ENCODE assay signal across 13 cellular contexts in the genomic region with DNA sequence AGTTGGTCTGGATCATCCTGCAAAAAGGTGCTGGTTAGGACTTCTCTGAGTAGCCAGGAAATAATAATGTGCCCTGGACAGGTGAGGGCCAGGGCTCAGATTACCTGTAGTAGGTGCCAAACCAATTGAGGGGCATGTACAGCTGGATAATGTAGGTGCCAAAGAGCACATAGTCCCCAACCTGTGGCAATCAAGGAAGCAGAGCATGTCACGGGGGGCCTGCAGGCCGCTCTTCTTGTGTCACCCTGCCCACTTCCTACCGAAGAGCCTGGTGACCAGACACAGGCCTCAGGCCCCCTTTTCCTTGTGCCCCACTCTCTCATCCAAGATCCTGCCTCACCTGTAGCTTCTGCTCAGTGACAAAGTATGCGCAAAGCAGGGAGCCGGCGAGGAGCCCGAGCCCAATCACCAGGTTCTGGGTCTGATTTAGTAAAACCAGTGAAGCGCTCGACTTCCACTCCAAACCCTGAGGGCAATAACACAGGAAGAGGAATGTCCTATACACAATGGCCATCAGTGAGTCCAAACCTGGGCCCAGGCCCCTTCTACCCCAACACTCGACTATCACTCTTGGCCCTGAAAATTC. TPM values are rescaled to one million over a fixed set of nuclear protein-coding genes. Genes with fewer than 3 reads are reported as not detected.
DNase-seq lines count a peak whose midpoint lies in the region; ATAC-seq and TF ChIP-seq lines count a peak whose summit lies in the region.
"Had no signal": no experiment of that assay in that cellular context is flagged by ENCODE, and none has a peak within 500 bp of the region (broad histone marks: within the 10 kb centered on the region; RNA-seq: fewer than 3 reads in every experiment).

No MANE protein-coding gene starts in this region.

- no peak overlapping the region for H3K23ac ChIP-seq in IMR-90 (ENCODE audit: low read depth, low read length)

- H3K9me1 ChIP-seq in IMR-90 (ENCODE audit: insufficient read depth, low read length) = peaks cover 6% of the 10 kb centered on the region

- no peak overlapping the region for H3K4me3 Mint-ChIP-seq in activated CD4-positive, alpha-beta T cell treated with anti-CD3 and anti-CD28 coated beads, Interleukin-2, amount 10 ng/mL, durations not matched to agents 7 days and 5 days
- peak overlapping the region in 1 of 4 donors; percentile 20 for H3K4me3 Mint-ChIP-seq in IgD-negative memory B cell
- peak overlapping the region; percentile 15 for H3K4me3 Mint-ChIP-seq in neural crest cell
- H3K4me3 Mint-ChIP-seq: CD4-positive, alpha-beta T cell had no signal

- H3K18ac ChIP-seq in IMR-90 (ENCODE audit: low read depth, low read length) = no peak overlapping the region

- no peaks in the 10 kb centered on the region for H3K9me3 ChIP-seq in IMR-90 (ENCODE audit: control insufficient read depth, insufficient read depth, low read length)
- H3K9me3 ChIP-seq in A673 (ENCODE audit: low read depth, low read length, poor library complexity, severe bottlenecking) = no peaks in the 10 kb centered on the region
- H3K9me3 ChIP-seq in SJCRH30 (replicated peaks) = no peaks in the 10 kb centered on the region
- H3K9me3 ChIP-seq: Caco-2, HAP-1 had no signal

- peaks cover 23% of the 10 kb centered on the region for H3K36me3 Mint-ChIP-seq in activated CD4-positive, alpha-beta T cell treated with anti-CD3 and anti-CD28 coated beads, Interleukin-2, amount 10 ng/mL, durations not matched to agents 7 days and 5 days (ENCODE audit: low read depth)
- H3K36me3 Mint-ChIP-seq in IgD-negative memory B cell = no peaks in the 10 kb centered on the region
- H3K36me3 Mint-ChIP-seq in neural crest cell (ENCODE audit: low read depth) = peaks cover 2% of the 10 kb centered on the region

- no peak overlapping the region for H2BK20ac ChIP-seq in IMR-90 (ENCODE audit: low read depth, low read length)

- no peak for ATAC-seq in IMR-90 (ENCODE audit: low read depth)

- intact Hi-C loops in IMR-90 (cut with micrococcal nuclease) = no loop called here
- intact Hi-C loops in A673 (cut with micrococcal nuclease; ENCODE audit: unreplicated experiment) = loop anchor here (1.0 kb wide), 1 partner anchor 81 kb away; no protein-coding TSS in a partner anchor

- H3K14ac ChIP-seq in IMR-90 (replicated peaks; ENCODE audit: low read depth, low read length) = no peak overlapping the region

- no peak overlapping the region for H2BK120ac ChIP-seq in IMR-90 (ENCODE audit: low read depth, low read length)

- no peak overlapping the region for H2BK5ac ChIP-seq in IMR-90 (ENCODE audit: low read depth, low read length, poor library complexity, severe bottlenecking)

- dilution Hi-C loops in IMR-90 (cut with HindIII; ENCODE audit: low sequenced_read_pairs, unreplicated experiment) = no loop called here

- peaks cover 8 to 26% of the 10 kb centered on the region in 2 experiments; a peak in 3 of 4 replicates for H3K79me1 ChIP-seq in IMR-90 (ENCODE audit: low read depth in 1 of 2, low read length in 2 of 2)

- no peak for DNase-seq in activated CD4-positive, alpha-beta T cell treated with anti-CD3 and anti-CD28 coated beads, Interleukin-2, amount 10 ng/mL, durations not matched to agents 7 days and 5 days
- no peak for DNase-seq in activated CD4-positive, alpha-beta T cell treated with anti-CD3 and anti-CD28 coated beads, Interleukin-2, amount 50 U/mL, for 48 hours
- DNase-seq in IMR-90 (no peak), neural crest cell (ENCODE audit: low read depth, low spot score) (no peak), A673 (ENCODE audit: low spot score) (no peak), SJCRH30 (no peak)
- DNase-seq: AML-193; CD4-positive, alpha-beta T cell; GM23248 had no signal

- peaks cover 11% of the 10 kb centered on the region for H4K20me1 ChIP-seq in IMR-90 (ENCODE audit: insufficient read depth, low read length)

- TF ChIP-seq CTCF in IMR-90 (conservative IDR thresholded peaks at IDR 0.05; ENCODE audit: low read depth, low read length) (no peak), neural crest cell (conservative IDR thresholded peaks at IDR 0.05) (no peak), A673 (conservative IDR thresholded peaks at IDR 0.05; ENCODE audit: low read depth, low read length) (no peak)

- H3K4me1 Mint-ChIP-seq in activated CD4-positive, alpha-beta T cell treated with anti-CD3 and anti-CD28 coated beads, Interleukin-2, amount 10 ng/mL, durations not matched to agents 7 days and 5 days = peaks cover 56% of the 10 kb centered on the region
- H3K4me1 Mint-ChIP-seq in IgD-negative memory B cell (peaks cover 7 to 20% (median 17%) of the 10 kb centered on the region in 3 donors), neural crest cell (peaks cover 14% of the 10 kb centered on the region)

- H3K27me3 ChIP-seq in IMR-90 (ENCODE audit: control insufficient read depth, insufficient read depth, low read length) (no peaks in the 10 kb centered on the region), A673 (replicated peaks; ENCODE audit: insufficient read depth, low read depth, low read length, poor library complexity) (no peaks in the 10 kb centered on the region), SJCRH30 (no peaks in the 10 kb centered on the region)

- no peak overlapping the region for H3K9ac ChIP-seq in IMR-90 (ENCODE audit: low read depth, low read length)
- H3K9ac ChIP-seq: GM23248 had no signal

- no peak overlapping the region for H2BK15ac ChIP-seq in IMR-90 (ENCODE audit: low read depth, low read length)

- H3K36me3 ChIP-seq in IMR-90 (ENCODE audit: control insufficient read depth, insufficient read depth, low read length) (peaks cover 57% of the 10 kb centered on the region), A673 (ENCODE audit: insufficient read depth, low read length, poor library complexity, severe bottlenecking) (peaks cover 69% of the 10 kb centered on the region), SJCRH30 (peaks cover 30% of the 10 kb centered on the region)

- H3K4me1 ChIP-seq in IMR-90 (ENCODE audit: control insufficient read depth, insufficient read depth, low read length) (no peaks in the 10 kb centered on the region), A673 (ENCODE audit: insufficient read depth, low read length, poor library complexity, severe bottlenecking) (peaks cover 19% of the 10 kb centered on the region), SJCRH30 (no peaks in the 10 kb centered on the region; the same call in 1 of the 2 replicates)

- H3K27ac ChIP-seq in IMR-90 (ENCODE audit: insufficient read depth, low read length) = no peak overlapping the region
- H3K27ac ChIP-seq in A673 (ENCODE audit: low read depth, low read length, poor library complexity, severe bottlenecking) = no peak overlapping the region
- H3K27ac ChIP-seq in SJCRH30 = no peak overlapping the region
- H3K27ac ChIP-seq: C4-2B, GM23248 had no signal

- in situ Hi-C loops in IMR-90 (cut with MboI; ENCODE audit: low sequenced_read_pairs) = no loop called here

- no TSS peak for BruUV-seq in IMR-90 (replicated peaks; lab: Mats Ljungman, UMichigan)
- no TSS peak for BruUV-seq in A673 (replicated peaks; lab: Mats Ljungman, UMichigan)

- H3K9me3 Mint-ChIP-seq in activated CD4-positive, alpha-beta T cell treated with anti-CD3 and anti-CD28 coated beads, Interleukin-2, amount 10 ng/mL, durations not matched to agents 7 days and 5 days = no peaks in the 10 kb centered on the region
- no peaks in the 10 kb centered on the region for H3K9me3 Mint-ChIP-seq in IgD-negative memory B cell
- no peaks in the 10 kb centered on the region for H3K9me3 Mint-ChIP-seq in neural crest cell
- H3K9me3 Mint-ChIP-seq: CD4-positive, alpha-beta T cell had no signal

- H3K4ac ChIP-seq in IMR-90 (ENCODE audit: low read depth, low read length) = no peak overlapping the region

- no peak overlapping the region for H3K56ac ChIP-seq in IMR-90 (ENCODE audit: extremely low read depth, insufficient read depth, low read length)

- no peaks in the 10 kb centered on the region for H3K27me3 Mint-ChIP-seq in activated CD4-positive, alpha-beta T cell treated with anti-CD3 and anti-CD28 coated beads, Interleukin-2, amount 10 ng/mL, durations not matched to agents 7 days and 5 days
- H3K27me3 Mint-ChIP-seq in IgD-negative memory B cell (no peaks in the 10 kb centered on the region), neural crest cell (ENCODE audit: low read depth) (no peaks in the 10 kb centered on the region)
- H3K27me3 Mint-ChIP-seq: CD4-positive, alpha-beta T cell had no signal

- H3K27ac Mint-ChIP-seq in activated CD4-positive, alpha-beta T cell treated with anti-CD3 and anti-CD28 coated beads, Interleukin-2, amount 10 ng/mL, durations not matched to agents 7 days and 5 days = peak overlapping the region; percentile 22
- H3K27ac Mint-ChIP-seq in IgD-negative memory B cell (peak overlapping the region in 2 of 3 donors; percentile 11 to 76), neural crest cell (ENCODE audit: unreplicated experiment) (no peak overlapping the region)
- H3K27ac Mint-ChIP-seq: CD4-positive, alpha-beta T cell had no signal

- H2AFZ ChIP-seq in IMR-90 (replicated peaks; ENCODE audit: low read length, poor library complexity) = no peak overlapping the region
- H2AFZ ChIP-seq: GM23248 had no signal

- WGBS in IMR-90 (ENCODE audit: extremely low coverage in 2 of 2, insufficient read length in 1 of 2), 2 experiments = 89% methylated on average over 1 of the region's 10 CpGs; no CpG with 5 or more reads in 1 of the 2 experiments

- TF ChIP-seq POLR2A in IMR-90 (IDR thresholded peaks at IDR 0.05; ENCODE audit: low read depth, low read length) = no peak

- no peak overlapping the region for H3K4me3 ChIP-seq in IMR-90 (ENCODE audit: insufficient read depth, low read depth, low read length)
- no peak overlapping the region for H3K4me3 ChIP-seq in A673 (ENCODE audit: low read depth, low read length, poor library complexity, severe bottlenecking)
- H3K4me3 ChIP-seq in SJCRH30 = no peak overlapping the region
- H3K4me3 ChIP-seq: GM23248, HAP-1 had no signal

- H4K8ac ChIP-seq in IMR-90 (ENCODE audit: low read depth in 2 of 2, low read length in 2 of 2) = no peak overlapping the region

- POLR2A ChIA-PET in activated CD4-positive, alpha-beta T cell treated with anti-CD3 and anti-CD28 coated beads, Interleukin-2, amount 10 ng/mL, durations not matched to agents 7 days and 5 days (lab: Charles Lee) = no interaction called here
- POLR2A ChIA-PET in IMR-90 (lab: Charles Lee; ENCODE audit: unreplicated experiment) = no interaction called here
- POLR2A ChIA-PET in A673 (lab: Charles Lee; ENCODE audit: low non-redundant PET) = no interaction called here

- H4K91ac ChIP-seq in IMR-90 (ENCODE audit: insufficient read depth, low read depth, low read length) = no peak overlapping the region

- H2AK9ac ChIP-seq in IMR-90 (replicated peaks; ENCODE audit: low read depth, low read length, poor library complexity) = peak overlapping the region; percentile 12

- H2AK5ac ChIP-seq in IMR-90 (ENCODE audit: low read depth, low read length) = no peak overlapping the region

- no peak for TF ChIP-seq RAD21 in IMR-90 (IDR thresholded peaks at IDR 0.05; ENCODE audit: low read length)

- no peak overlapping the region for H4K5ac ChIP-seq in IMR-90 (ENCODE audit: low read depth, low read length)

- no peak overlapping the region for H3K4me2 ChIP-seq in IMR-90 (ENCODE audit: low read depth, low read length)

- CTCF ChIA-PET in activated CD4-positive, alpha-beta T cell treated with anti-CD3 and anti-CD28 coated beads, Interleukin-2, amount 10 ng/mL, durations not matched to agents 7 days and 5 days (lab: Charles Lee) = interaction anchor here (0.6 to 1.1 kb wide), 2 partner anchors 81 to 987 kb away, joined by 3 to 7 read pairs; no protein-coding TSS in a partner anchor
- CTCF ChIA-PET in IMR-90 (lab: Yijun Ruan, JAX) = no interaction called here
- CTCF ChIA-PET in A673 (lab: Charles Lee) = no interaction called here

RNA-seq across cellular contexts. Expression of a gene that starts 5.2 kb away (rescaled TPM):
- total RNA-seq in activated CD4-positive, alpha-beta T cell treated with anti-CD3 and anti-CD28 coated beads, Interleukin-2, amount 10 ng/mL, durations not matched to agents 7 days and 5 days = 10 to 100 TPM; 10.0 to 10.3 TPM
- 10.8 and 12.5 TPM in 2 replicates for total RNA-seq in IMR-90 (2012; rRNA removed)
- 24.3 and 24.7 TPM in 2 replicates for polyA plus RNA-seq in IMR-90 (2012; rRNA removed)
- polyA plus RNA-seq in IMR-90 (2012; cell fraction: cytosol; rRNA removed) = 12.5 and 13.7 TPM in 2 replicates
- polyA plus RNA-seq in IMR-90 (2012; cell fraction: nucleus; rRNA removed; ENCODE audit: low replicate concordance) = 140 and 197 TPM in 2 replicates
- 1.2 TPM for polyA plus RNA-seq in IgD-negative memory B cell
- 35.9 and 39.1 TPM in 2 replicates for total RNA-seq in neural crest cell
- 87.7 and 101 TPM in 2 replicates for total RNA-seq in A673 (2021)
- total RNA-seq in SJCRH30 (2014; rRNA removed; shearing (Covaris generic)) = 18.6 and 26.5 TPM in 2 replicates

RNA-seq across cellular contexts. Expression of a gene that starts 7.0 kb away (rescaled TPM):
- 10 to 100 TPM; 49.1 to 60.2 TPM for total RNA-seq in activated CD4-positive, alpha-beta T cell treated with anti-CD3 and anti-CD28 coated beads, Interleukin-2, amount 10 ng/mL, durations not matched to agents 7 days and 5 days
- 21.9 and 25.5 TPM in 2 replicates for total RNA-seq in IMR-90 (2012; rRNA removed)
- 38.3 and 43.0 TPM in 2 replicates for polyA plus RNA-seq in IMR-90 (2012; rRNA removed)
- polyA plus RNA-seq in IMR-90 (2012; cell fraction: cytosol; rRNA removed) = 37.3 and 38.0 TPM in 2 replicates
- 119 and 135 TPM in 2 replicates for polyA plus RNA-seq in IMR-90 (2012; cell fraction: nucleus; rRNA removed; ENCODE audit: low replicate concordance)
- polyA plus RNA-seq in IgD-negative memory B cell = 64.8 TPM
- 26.6 and 30.1 TPM in 2 replicates for total RNA-seq in neural crest cell
- 20.0 and 23.7 TPM in 2 replicates for total RNA-seq in A673 (2021)
- total RNA-seq in SJCRH30 (2014; rRNA removed; shearing (Covaris generic)) = 16.0 and 16.2 TPM in 2 replicates

RNA-seq across cellular contexts. Expression of a gene that starts 15.9 kb away (rescaled TPM):
- 10 to 100 TPM; 48.5 to 52.9 TPM for total RNA-seq in activated CD4-positive, alpha-beta T cell treated with anti-CD3 and anti-CD28 coated beads, Interleukin-2, amount 10 ng/mL, durations not matched to agents 7 days and 5 days
- total RNA-seq in IMR-90 (2012; rRNA removed) (27.8 and 35.1 TPM in 2 replicates), neural crest cell (41.2 and 42.0 TPM in 2 replicates), A673 (2021) (50.0 and 55.6 TPM in 2 replicates)
- polyA plus RNA-seq in IMR-90 (2012; rRNA removed) (58.3 and 59.7 TPM in 2 replicates), IgD-negative memory B cell (19.6 TPM)
- 28.7 and 55.2 TPM in 2 replicates for polyA plus RNA-seq in IMR-90 (2012; cell fraction: cytosol; rRNA removed)
- polyA plus RNA-seq in IMR-90 (2012; cell fraction: nucleus; rRNA removed; ENCODE audit: low replicate concordance) = 65.1 and 91.7 TPM in 2 replicates
- 35.3 and 37.8 TPM in 2 replicates for total RNA-seq in SJCRH30 (2014; rRNA removed; shearing (Covaris generic))

RNA-seq across cellular contexts. Expression of a gene that starts 16.0 kb away (rescaled TPM):
- total RNA-seq in activated CD4-positive, alpha-beta T cell treated with anti-CD3 and anti-CD28 coated beads, Interleukin-2, amount 10 ng/mL, durations not matched to agents 7 days and 5 days = 100 to 1,000 TPM in 1 of 2 experiments, 10 to 100 TPM in 1; 92.0 to 100 TPM
- total RNA-seq in IMR-90 (2012; rRNA removed) (18.3 and 18.6 TPM in 2 replicates), neural crest cell (36.4 and 40.3 TPM in 2 replicates), A673 (2021) (30.6 and 39.1 TPM in 2 replicates)
- polyA plus RNA-seq in IMR-90 (2012; rRNA removed) (29.1 and 33.8 TPM in 2 replicates), IgD-negative memory B cell (31.1 TPM)
- polyA plus RNA-seq in IMR-90 (2012; cell fraction: cytosol; rRNA removed) = 9.8 and 11.4 TPM in 2 replicates
- polyA plus RNA-seq in IMR-90 (2012; cell fraction: nucleus; rRNA removed; ENCODE audit: low replicate concordance) = 195 and 339 TPM in 2 replicates
- 19.2 and 28.7 TPM in 2 replicates for total RNA-seq in SJCRH30 (2014; rRNA removed; shearing (Covaris generic))

RNA-seq across cellular contexts. Expression of a gene that starts 31.7 kb away (rescaled TPM):
- 1 to 10 TPM; 3.3 to 3.4 TPM for total RNA-seq in activated CD4-positive, alpha-beta T cell treated with anti-CD3 and anti-CD28 coated beads, Interleukin-2, amount 10 ng/mL, durations not matched to agents 7 days and 5 days
- total RNA-seq in IMR-90 (2012; rRNA removed) (3.6 and 4.1 TPM in 2 replicates), neural crest cell (11.2 and 12.7 TPM in 2 replicates), A673 (2021) (6.9 and 8.4 TPM in 2 replicates)
- polyA plus RNA-seq in IMR-90 (2012; rRNA removed) (5.7 and 6.2 TPM in 2 replicates), IgD-negative memory B cell (not detected)
- 4.2 and 4.9 TPM in 2 replicates for polyA plus RNA-seq in IMR-90 (2012; cell fraction: cytosol; rRNA removed)
- polyA plus RNA-seq in IMR-90 (2012; cell fraction: nucleus; rRNA removed; ENCODE audit: low replicate concordance) = 9.0 and 16.1 TPM in 2 replicates
- total RNA-seq in SJCRH30 (2014; rRNA removed; shearing (Covaris generic)) = 2.9 and 4.2 TPM in 2 replicates
